8 cellular contexts compared by ENCODE assay signal in genomic region chr17:47323382-47324223, GRCh38. TPM values are rescaled to one million over a fixed set of nuclear protein-coding genes. Genes with fewer than 3 reads are reported as not detected.
DNase-seq lines count a peak whose midpoint lies in the region; ATAC-seq and TF ChIP-seq lines count a peak whose summit lies in the region.

Gene EFCAB13 (plus strand): TSS chr17:47323955. CDS start chr17:47328354, 4,399 bp downstream.

- peak within 1 kb of the TSS; percentile 99 for H3K4me3 Mint-ChIP-seq in CD4-positive, alpha-beta T cell
- H3K4me3 Mint-ChIP-seq in activated CD8-positive, alpha-beta T cell treated with anti-CD3 and anti-CD28 coated beads for 36 hours, result peak within 1 kb of the TSS; percentile 95

- peaks cover 14% of the 10 kb centered on the region for H3K36me3 Mint-ChIP-seq in CD4-positive, alpha-beta T cell (ENCODE audit: low read depth)
- no peaks in the 10 kb centered on the region for H3K36me3 Mint-ChIP-seq in activated CD8-positive, alpha-beta T cell treated with anti-CD3 and anti-CD28 coated beads for 36 hours (ENCODE audit: low read depth)

- POLR2A ChIA-PET in CD4-positive, alpha-beta T cell (lab: Charles Lee), result interaction anchor here (0.7 to 1.6 kb wide), 5 partner anchors 8 to 617 kb away, joined by 3 to 10 read pairs (median 4); partner anchors contain the start of genes CDC27, KPNB1 and PNPO
- POLR2A ChIA-PET in activated CD8-positive, alpha-beta T cell treated with anti-CD3 and anti-CD28 coated beads for 36 hours (lab: Charles Lee), result interaction anchor here (0.5 kb wide), 1 partner anchor 15 kb away, joined by 3 read pairs; no protein-coding TSS in a partner anchor

- intact Hi-C loops in CD4-positive, alpha-beta T cell (cut with DNase I, micrococcal nuclease), result no loop called here
- intact Hi-C loops in activated CD8-positive, alpha-beta T cell treated with anti-CD3 and anti-CD28 coated beads for 36 hours (cut with micrococcal nuclease), result no loop called here

- H3K27me3 ChIP-seq in CD4-positive, alpha-beta T cell (ENCODE audit: control insufficient read depth, insufficient read depth, low read length), result no peaks in the 10 kb centered on the region

- peak; percentile 59 for ATAC-seq in CD4-positive, alpha-beta T cell (ENCODE audit: poor library complexity)
- ATAC-seq in GM19372 (IDR thresholded peaks at IDR 0.05; ENCODE audit: low read depth, unreplicated experiment), result peak; percentile 87
- peak; percentile 77 for ATAC-seq in HG03520 (IDR thresholded peaks at IDR 0.05; ENCODE audit: unreplicated experiment)
- ATAC-seq in activated CD8-positive, alpha-beta T cell treated with anti-CD3 and anti-CD28 coated beads for 36 hours, result peak; percentile 90

- no peaks in the 10 kb centered on the region for H3K27me3 Mint-ChIP-seq in CD4-positive, alpha-beta T cell
- H3K27me3 Mint-ChIP-seq in activated CD8-positive, alpha-beta T cell treated with anti-CD3 and anti-CD28 coated beads for 36 hours, result peaks cover 7% of the 10 kb centered on the region

- TF ChIP-seq CTCF in CD4-positive, alpha-beta T cell (IDR thresholded peaks at IDR 0.05), result no peak
- no peak for TF ChIP-seq CTCF in activated CD8-positive, alpha-beta T cell treated with anti-CD3 and anti-CD28 coated beads for 36 hours (IDR thresholded peaks at IDR 0.05)

- peak; percentile 42 to 82 (median 66) for DNase-seq in CD4-positive, alpha-beta T cell
- DNase-seq in NCI-H748 treated with DMSO at 0.1 percent for 48 hours (lab: John Stamatoyannopoulos, UW) (peak; percentile 81), lung microvascular endothelial cell (ENCODE audit: low read depth in 2 of 2) (peak; percentile 89 to 92)
- DNase-seq in activated CD8-positive, alpha-beta T cell treated with anti-CD3 and anti-CD28 coated beads for 36 hours, result peak; percentile 82
- DNase-seq in effector CD4-positive, alpha-beta T cell, result peak; percentile 57
- DNase-seq in stimulated activated CD4-positive, alpha-beta T cell treated with anti-CD3 and anti-CD28 coated beads, TNF-alpha, amount 100 ng/mL, for 48 hours (ENCODE audit: low read depth in 3 of 3), result peak; percentile 49 to 68 (median 60)

- no peaks in the 10 kb centered on the region for H3K9me3 ChIP-seq in CD4-positive, alpha-beta T cell (ENCODE audit: control insufficient read depth, low read length)

- peak within 1 kb of the TSS; percentile 97 for H3K27ac Mint-ChIP-seq in CD4-positive, alpha-beta T cell
- H3K27ac Mint-ChIP-seq in activated CD8-positive, alpha-beta T cell treated with anti-CD3 and anti-CD28 coated beads for 36 hours, result peak within 1 kb of the TSS; percentile 93

- no peaks in the 10 kb centered on the region for H3K9me3 Mint-ChIP-seq in CD4-positive, alpha-beta T cell
- peaks cover 3% of the 10 kb centered on the region for H3K9me3 Mint-ChIP-seq in activated CD8-positive, alpha-beta T cell treated with anti-CD3 and anti-CD28 coated beads for 36 hours

- CTCF ChIA-PET in CD4-positive, alpha-beta T cell (lab: Charles Lee), result interaction anchor here (1.6 kb wide), 1 partner anchor 8 kb away, joined by 6 read pairs; no protein-coding TSS in a partner anchor
- CTCF ChIA-PET in activated CD8-positive, alpha-beta T cell treated with anti-CD3 and anti-CD28 coated beads for 36 hours (lab: Charles Lee), result interaction anchor here (0.7 to 2.8 kb wide), 4 partner anchors 7 to 95 kb away, joined by 3 to 14 read pairs (median 5); no protein-coding TSS in a partner anchor

- H3K27ac ChIP-seq in CD4-positive, alpha-beta T cell (ENCODE audit: low read depth, low read length), result peak within 1 kb of the TSS; percentile 51

- H3K4me1 Mint-ChIP-seq in CD4-positive, alpha-beta T cell (ENCODE audit: low read depth), result peaks cover 14% of the 10 kb centered on the region
- peaks cover 14% of the 10 kb centered on the region for H3K4me1 Mint-ChIP-seq in activated CD8-positive, alpha-beta T cell treated with anti-CD3 and anti-CD28 coated beads for 36 hours (ENCODE audit: low read depth)

RNA-seq across cellular contexts. Expression of gene EFCAB13, which starts in this region (rescaled TPM):
- 10 to 100 TPM; 12.6 to 13.5 TPM for total RNA-seq in CD4-positive, alpha-beta T cell
- 1 to 10 TPM; 4.3 to 5.9 TPM for total RNA-seq in activated CD8-positive, alpha-beta T cell treated with anti-CD3 and anti-CD28 coated beads for 36 hours
- 2.4 and 6.2 TPM in 2 replicates for total RNA-seq in lung microvascular endothelial cell

Comparison
In these comparisons a context has a peak if more than half of its experiments do, and no peak if none do; other contexts are left out.
1. Peak in every context shown above with its lines: DNase-seq, ATAC-seq and H3K27ac ChIP-seq.